ENCODE assay signal across 20 cellular contexts in genomic region chr14:61129168-61129745, GRCh38.
DNase-seq lines count a peak whose midpoint lies in the region; ATAC-seq and TF ChIP-seq lines count a peak whose summit lies in the region.
"Had no signal": no experiment of that assay in that cellular context is flagged by ENCODE, and none has a peak within 500 bp of the region (broad histone marks: within the 10 kb centered on the region; RNA-seq: fewer than 3 reads in every experiment).

No MANE protein-coding gene starts in this region.

- peak; percentile 82 for ATAC-seq in left lobe of liver
- no peak for ATAC-seq in GM19455 (IDR thresholded peaks at IDR 0.05; ENCODE audit: unreplicated experiment)
- ATAC-seq in HG03442 (IDR thresholded peaks at IDR 0.05; ENCODE audit: unreplicated experiment) = no peak

- H3K4me1 ChIP-seq in Loucy (ENCODE audit: insufficient read depth, low read length, poor library complexity, severe bottlenecking) = peaks cover 32% of the 10 kb centered on the region

- no peak overlapping the region for H3K27ac ChIP-seq in RWPE1

- peak; percentile 22 for DNase-seq in RWPE1 (ENCODE audit: low spot score)
- DNase-seq in left lobe of liver (ENCODE audit: low spot score) = peak; percentile 48
- DNase-seq in osteocyte (ENCODE audit: extremely low spot score, unreplicated experiment) = no peak
- no peak for DNase-seq in NCI-H2029 treated with DMSO at 0.1 percent for 48 hours (lab: John Stamatoyannopoulos, UW)
- no peak for DNase-seq in stimulated activated naive CD4-positive, alpha-beta T cell (lab: John Stamatoyannopoulos, UW)
- DNase-seq: ACHN, C1 segment of cervical spinal cord, GDM1, GOT3, Karpas-422, MG63, NCI-H1048, NCI-H1436, NCI-H1930, SHP77 had no signal

- H3K27me3 ChIP-seq in Loucy (ENCODE audit: insufficient read depth, low read length, poor library complexity, severe bottlenecking) = no peaks in the 10 kb centered on the region
- H3K27me3 ChIP-seq: MG63 had no signal

- no peaks in the 10 kb centered on the region for H3K9me3 ChIP-seq in Loucy (ENCODE audit: insufficient read depth, low read depth, low read length)
- H3K9me3 ChIP-seq: MG63 had no signal

- no peaks in the 10 kb centered on the region for H3K9me2 ChIP-seq in Loucy (replicated peaks; ENCODE audit: low read depth, low read length)

- no peaks in the 10 kb centered on the region for H4K20me1 ChIP-seq in Loucy (ENCODE audit: insufficient read depth, low read length, poor library complexity, severe bottlenecking)

- no peak overlapping the region for H3K4me2 ChIP-seq in Loucy (ENCODE audit: low read depth, low read length, poor library complexity, severe bottlenecking)

- no peaks in the 10 kb centered on the region for H3K9me3 Mint-ChIP-seq in osteocyte (ENCODE audit: unreplicated experiment)

- no peaks in the 10 kb centered on the region for H3K36me3 ChIP-seq in Loucy (ENCODE audit: insufficient read depth, low read length)
- H3K36me3 ChIP-seq: MG63 had no signal

- no peaks in the 10 kb centered on the region for H3K36me3 Mint-ChIP-seq in osteocyte (ENCODE audit: unreplicated experiment)

- H3F3A ChIP-seq in Loucy (ENCODE audit: low read depth) = no peaks in the 10 kb centered on the region

- no peak overlapping the region for H3K4me3 Mint-ChIP-seq in osteocyte (ENCODE audit: unreplicated experiment)
- H3K4me3 Mint-ChIP-seq: IgD-negative memory B cell had no signal

- CTCF ChIA-PET in RWPE1 (lab: Yijun Ruan, JAX) = no interaction called here

- H2AFZ ChIP-seq in Loucy (ENCODE audit: low read length) = peak overlapping the region; percentile 91

- TF ChIP-seq CTCF in Loucy (conservative IDR thresholded peaks at IDR 0.05; ENCODE audit: low read length) (no peak), RWPE1 (conservative IDR thresholded peaks at IDR 0.05; ENCODE audit: low read depth) (no peak), osteocyte (IDR thresholded peaks at IDR 0.05) (no peak)

- H3K79me2 ChIP-seq in Loucy (ENCODE audit: insufficient read depth, low read length) = no peaks in the 10 kb centered on the region

- no peak overlapping the region for H3K4me3 ChIP-seq in Loucy (ENCODE audit: low read length, poor library complexity, severe bottlenecking)
- H3K4me3 ChIP-seq: MG63, SK-N-MC had no signal

- no peaks in the 10 kb centered on the region for H3K27me3 Mint-ChIP-seq in osteocyte (ENCODE audit: unreplicated experiment)

- H3K9ac ChIP-seq in Loucy (ENCODE audit: low read depth, low read length, poor library complexity, severe bottlenecking) = peak overlapping the region; percentile 53

- H3K27ac Mint-ChIP-seq in osteocyte (ENCODE audit: unreplicated experiment) = peak overlapping the region; percentile 78
- H3K27ac Mint-ChIP-seq: IgD-negative memory B cell had no signal

- POLR2A ChIA-PET in RWPE1 (lab: Yijun Ruan, JAX; ENCODE audit: low non-redundant PET) = no interaction called here

- peaks cover 52% of the 10 kb centered on the region for H3K4me1 Mint-ChIP-seq in osteocyte (ENCODE audit: unreplicated experiment)

Comparison
In these comparisons a context has a peak if more than half of its experiments do, and no peak if none do; other contexts are left out.
1. DNase-seq: peak in RWPE1 (single experiment) and left lobe of liver (single experiment); none in osteocyte (single experiment), NCI-H2029 treated with DMSO at 0.1 percent for 48 hours (single experiment) and stimulated activated naive CD4-positive, alpha-beta T cell (0 of 6).